In genomic region chr3:5466059-5466458, GRCh38 we compare ENCODE assay signal across 1 cellular context.
TF ChIP-seq lines count a peak whose summit lies in the region.

No MANE protein-coding gene starts in this region.

TF ChIP-seq in A549, 52 proteins besides CTCF, POLR2A, EP300 and RAD21 (continued from another document):
- no peak for TF ChIP-seq FOSL2 (IDR thresholded peaks at IDR 0.05)
- TF ChIP-seq FOSL2 (CRISPR knock-in tag; IDR thresholded peaks at IDR 0.05), result no peak
- no peak for TF ChIP-seq NPAS2 (CRISPR knock-in tag; IDR thresholded peaks at IDR 0.05; ENCODE audit: borderline replicate concordance)
- no peak for TF ChIP-seq BCL3 (IDR thresholded peaks at IDR 0.05)
- TF ChIP-seq JUNB (IDR thresholded peaks at IDR 0.05), result no peak
- TF ChIP-seq CBX8 (IDR thresholded peaks at IDR 0.05), result no peak
- no peak for TF ChIP-seq CHD4 (IDR thresholded peaks at IDR 0.05; ENCODE audit: borderline replicate concordance)
- TF ChIP-seq HMGXB4 (CRISPR knock-in tag; IDR thresholded peaks at IDR 0.05; ENCODE audit: borderline replicate concordance), result no peak
- TF ChIP-seq RFX5 (IDR thresholded peaks at IDR 0.05), result no peak
- no peak for TF ChIP-seq TFCP2L1 (CRISPR knock-in tag; IDR thresholded peaks at IDR 0.05)
- no peak for TF ChIP-seq MAZ (IDR thresholded peaks at IDR 0.05; ENCODE audit: borderline replicate concordance, low read depth, low read length)
